11 cellular contexts compared by ENCODE assay signal in genomic region chr3:13023251-13024055, GRCh38. TPM values are rescaled to one million over a fixed set of nuclear protein-coding genes. Genes with fewer than 3 reads are reported as not detected.
DNase-seq lines count a peak whose midpoint lies in the region; ATAC-seq and TF ChIP-seq lines count a peak whose summit lies in the region.
"Had no signal": no experiment of that assay in that cellular context is flagged by ENCODE, and none has a peak within 500 bp of the region (broad histone marks: within the 10 kb centered on the region; RNA-seq: fewer than 3 reads in every experiment).

No MANE protein-coding gene starts in this region.

- H3K4me3 Mint-ChIP-seq in memory B cell, result no peak overlapping the region
- H3K4me3 Mint-ChIP-seq in T-helper 2 cell treated with Interferon-gamma antibody and Interleukin-4, amounts not matched to agents 5 μg/mL and 100 μg/mL, for 36 hours, result no peak overlapping the region
- H3K4me3 Mint-ChIP-seq: CD8-positive, alpha-beta memory T cell had no signal

- peaks cover 9% of the 10 kb centered on the region for H3K36me3 Mint-ChIP-seq in memory B cell
- no peaks in the 10 kb centered on the region for H3K36me3 Mint-ChIP-seq in T-helper 2 cell treated with Interferon-gamma antibody and Interleukin-4, amounts not matched to agents 5 μg/mL and 100 μg/mL, for 36 hours (ENCODE audit: low read depth)

- no peak overlapping the region for H2AFZ ChIP-seq in PC-3 (ENCODE audit: low read length)

- peaks cover 38% of the 10 kb centered on the region for H3K4me1 Mint-ChIP-seq in memory B cell
- H3K4me1 Mint-ChIP-seq in T-helper 2 cell treated with Interferon-gamma antibody and Interleukin-4, amounts not matched to agents 5 μg/mL and 100 μg/mL, for 36 hours (ENCODE audit: low read depth), result peaks cover 4% of the 10 kb centered on the region

- H3K79me2 ChIP-seq in PC-3 (ENCODE audit: low read length), result no peaks in the 10 kb centered on the region

- H3K27me3 ChIP-seq in BE2C, result no peaks in the 10 kb centered on the region
- no peaks in the 10 kb centered on the region for H3K27me3 ChIP-seq in PC-3 (ENCODE audit: low read length)

- H3K9me3 Mint-ChIP-seq in memory B cell, result peaks cover 2% of the 10 kb centered on the region
- H3K9me3 Mint-ChIP-seq in T-helper 2 cell treated with Interferon-gamma antibody and Interleukin-4, amounts not matched to agents 5 μg/mL and 100 μg/mL, for 36 hours, result no peaks in the 10 kb centered on the region
- H3K9me3 Mint-ChIP-seq: CD8-positive, alpha-beta memory T cell had no signal

- H4K20me1 ChIP-seq in PC-3 (ENCODE audit: low read length), result no peaks in the 10 kb centered on the region

- intact Hi-C loops in PC-3 (cut with micrococcal nuclease), result no loop called here

- peak overlapping the region; percentile 96 for H3K27ac Mint-ChIP-seq in memory B cell
- H3K27ac Mint-ChIP-seq in T-helper 2 cell treated with Interferon-gamma antibody and Interleukin-4, amounts not matched to agents 5 μg/mL and 100 μg/mL, for 36 hours, result no peak overlapping the region

- POLR2A ChIA-PET in PC-3 (lab: Charles Lee; ENCODE audit: unreplicated experiment), result no interaction called here

- TF ChIP-seq CTCF in BE2C (IDR thresholded peaks at IDR 0.05; ENCODE audit: low read depth, low read length) (no peak), PC-3 (conservative IDR thresholded peaks at IDR 0.05; ENCODE audit: low read depth, low read length) (no peak)

- 0 out of 2 replicates have a peak overlapping the region, but pooled peaks have one; percentile 60 for H3K4me2 ChIP-seq in PC-3 (ENCODE audit: low read length)

- H3K4me3 ChIP-seq in BE2C (ENCODE audit: low read depth, low read length) (no peak overlapping the region), PC-3 (ENCODE audit: low read length) (no peak overlapping the region)

- peak; percentile 22 for ATAC-seq in GM21717 (IDR thresholded peaks at IDR 0.05; ENCODE audit: unreplicated experiment)
- ATAC-seq in PC-3, result no peak
- peak; percentile 17 for ATAC-seq in memory B cell (ENCODE audit: low read depth)

- H3K36me3 ChIP-seq in BE2C, result no peaks in the 10 kb centered on the region
- no peaks in the 10 kb centered on the region for H3K36me3 ChIP-seq in PC-3 (ENCODE audit: low read depth, low read length)

- peaks cover 26% of the 10 kb centered on the region for H3K4me1 ChIP-seq in BE2C
- H3K4me1 ChIP-seq in PC-3 (ENCODE audit: insufficient read depth, low read length), result peaks cover 32% of the 10 kb centered on the region

- H3K9me3 ChIP-seq in BE2C, result no peaks in the 10 kb centered on the region
- H3K9me3 ChIP-seq in PC-3 (ENCODE audit: low read length), result no peaks in the 10 kb centered on the region

- H3K27ac ChIP-seq in PC-3 (ENCODE audit: low read length), result peak overlapping the region; percentile 41; the same call in 1 of the 2 replicates

- no peaks in the 10 kb centered on the region for H3F3A ChIP-seq in PC-3 (ENCODE audit: low read length, unreplicated experiment)

- peak; percentile 74 for DNase-seq in BE2C
- DNase-seq in PC-3, result peak; percentile 20
- DNase-seq in memory B cell (ENCODE audit: low spot score in 2 of 2), result no peak
- DNase-seq in NCI-H1694 treated with DMSO at 0.1 percent for 48 hours (lab: John Stamatoyannopoulos, UW), result no peak
- DNase-seq in NCI-H526 treated with DMSO at 0.1 percent for 48 hours (lab: John Stamatoyannopoulos, UW), result no peak
- DNase-seq in COLO829 (ENCODE audit: low spot score), result no peak
- DNase-seq in T-helper 2 cell treated with Interferon-gamma antibody and Interleukin-4, amounts not matched to agents 5 μg/mL and 100 μg/mL, for 36 hours (ENCODE audit: low spot score), result no peak
- DNase-seq: activated effector memory CD4-positive, alpha-beta T cell treated with anti-CD3 and anti-CD28 coated beads, Interleukin-2, amount 50 U/mL, for 16 hours; NCI-H1930 had no signal

- no peak overlapping the region for H3K9ac ChIP-seq in PC-3 (ENCODE audit: low read length)

- no peaks in the 10 kb centered on the region for H3K27me3 Mint-ChIP-seq in memory B cell
- no peaks in the 10 kb centered on the region for H3K27me3 Mint-ChIP-seq in T-helper 2 cell treated with Interferon-gamma antibody and Interleukin-4, amounts not matched to agents 5 μg/mL and 100 μg/mL, for 36 hours (ENCODE audit: low read depth)
- H3K27me3 Mint-ChIP-seq: CD8-positive, alpha-beta memory T cell had no signal

- CTCF ChIA-PET in PC-3 (lab: Charles Lee), result no interaction called here

- no peaks in the 10 kb centered on the region for H3K9me2 ChIP-seq in PC-3 (replicated peaks; ENCODE audit: low read length)

- no TSS peak for BruUV-seq in PC-3 (replicated peaks; lab: Mats Ljungman, UMichigan)

RNA-seq across cellular contexts. Expression of gene IQSEC1, which starts 49.8 kb away (rescaled TPM):
- 32.5 TPM for polyA plus RNA-seq in BE2C (2012; ENCODE audit: insufficient read depth, insufficient read length, low read depth)
- total RNA-seq in PC-3 (2014; rRNA removed), result 37.9 and 56.2 TPM in 2 replicates

Comparison
In these comparisons a context has a peak if more than half of its experiments do, and no peak if none do; other contexts are left out.
1. DNase-seq: peak in BE2C (single experiment) and PC-3 (single experiment); none in memory B cell (0 of 2), NCI-H1694 treated with DMSO at 0.1 percent for 48 hours (single experiment), NCI-H526 treated with DMSO at 0.1 percent for 48 hours (single experiment), COLO829 (single experiment) and T-helper 2 cell treated with Interferon-gamma antibody and Interleukin-4, amounts not matched to agents 5 μg/mL and 100 μg/mL, for 36 hours (single experiment).